29 cellular contexts compared by ENCODE assay signal in the genomic region with DNA sequence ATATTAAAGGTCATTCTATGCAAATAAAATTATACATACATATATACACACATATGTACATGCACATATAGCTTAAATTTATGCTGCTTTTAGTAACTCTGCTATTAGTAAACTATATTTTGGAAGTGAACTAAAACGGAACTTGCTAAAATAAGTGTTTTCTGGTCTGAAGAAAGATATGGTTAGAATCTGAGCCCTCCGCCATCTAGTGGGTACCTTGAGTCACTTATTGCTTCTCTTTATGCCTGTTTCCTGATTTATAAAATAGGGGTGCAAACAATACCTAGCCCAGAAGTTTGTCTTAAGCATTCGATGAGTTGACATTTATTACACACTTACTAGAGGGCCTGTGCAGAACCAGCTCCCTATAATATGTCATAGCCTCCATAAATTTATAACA.
DNase-seq lines count a peak whose midpoint lies in the region; ATAC-seq and TF ChIP-seq lines count a peak whose summit lies in the region.
"Had no signal": no experiment of that assay in that cellular context is flagged by ENCODE, and none has a peak within 500 bp of the region (broad histone marks: within the 10 kb centered on the region; RNA-seq: fewer than 3 reads in every experiment).

No MANE protein-coding gene starts in this region.

- H3K4me1 ChIP-seq in GM23248 (ENCODE audit: insufficient read depth) (no peaks in the 10 kb centered on the region), OCI-LY7 (ENCODE audit: insufficient read depth, low read length, poor library complexity, severe bottlenecking) (no peaks in the 10 kb centered on the region), sigmoid colon (no peaks in the 10 kb centered on the region)
- no peaks in the 10 kb centered on the region for H3K4me1 ChIP-seq in CD8-positive, alpha-beta memory T cell (ENCODE audit: insufficient read depth, low read length)
- H3K4me1 ChIP-seq: HAP-1, psoas muscle, tibial nerve had no signal

- no peaks in the 10 kb centered on the region for H3K27me3 Mint-ChIP-seq in chondrocyte (ENCODE audit: low read depth)
- no peaks in the 10 kb centered on the region for H3K27me3 Mint-ChIP-seq in CD8-positive, alpha-beta memory T cell
- H3K27me3 Mint-ChIP-seq: naive thymus-derived CD8-positive, alpha-beta T cell had no signal

- no peak for TF ChIP-seq POLR2A in sigmoid colon (IDR thresholded peaks at IDR 0.05)

- no peaks in the 10 kb centered on the region for H3F3A ChIP-seq in GM23248 (ENCODE audit: insufficient read depth)

- POLR2A ChIA-PET in OCI-LY7 (lab: Charles Lee): no interaction called here
- POLR2A ChIA-PET in CD8-positive, alpha-beta memory T cell (lab: Charles Lee): no interaction called here

- H3K4me2 ChIP-seq in GM23248 (ENCODE audit: unreplicated experiment) (no peak overlapping the region), OCI-LY7 (ENCODE audit: low read length) (no peak overlapping the region)

- ATAC-seq in HG02973 (IDR thresholded peaks at IDR 0.05; ENCODE audit: unreplicated experiment) (no peak), GM19328 (IDR thresholded peaks at IDR 0.05; ENCODE audit: unreplicated experiment) (no peak)
- ATAC-seq: activated CD8-positive, alpha-beta T cell treated with anti-CD3 and anti-CD28 coated beads, Interleukin-2, amount 10 ng/mL, durations not matched to agents 7 days and 5 days; GM12878; naive thymus-derived CD8-positive, alpha-beta T cell; PC-3; psoas muscle had no signal

- no peak for TF ChIP-seq EP300 in sigmoid colon (IDR thresholded peaks at IDR 0.05)

- H3K27me3 ChIP-seq in GM23248 (replicated peaks; ENCODE audit: insufficient read depth): no peaks in the 10 kb centered on the region
- no peaks in the 10 kb centered on the region for H3K27me3 ChIP-seq in kidney epithelial cell (ENCODE audit: control insufficient read depth, insufficient read depth, low read length)
- no peaks in the 10 kb centered on the region for H3K27me3 ChIP-seq in CD8-positive, alpha-beta memory T cell (ENCODE audit: insufficient read depth, low read length, poor library complexity, severe bottlenecking)
- H3K27me3 ChIP-seq in sigmoid colon: no peaks in the 10 kb centered on the region
- H3K27me3 ChIP-seq: tibial nerve had no signal

- DNase-seq in GM23248: peak; percentile 8
- no peak for DNase-seq in OCI-LY7 (ENCODE audit: low spot score)
- DNase-seq in chondrocyte (ENCODE audit: low spot score): no peak
- DNase-seq in kidney epithelial cell (ENCODE audit: low read depth): no peak
- no peak for DNase-seq in CD8-positive, alpha-beta memory T cell
- no peak for DNase-seq in sigmoid colon
- DNase-seq: activated CD4-positive, alpha-beta T cell treated with anti-CD3 and anti-CD28 coated beads for 4 hours; activated CD8-positive, alpha-beta T cell treated with anti-CD3 and anti-CD28 coated beads, Interleukin-2, amount 10 ng/mL, durations not matched to agents 7 days and 5 days; activated naive CD4-positive, alpha-beta T cell treated with anti-CD3 and anti-CD28 coated beads, Interleukin-2, amount 50 U/mL, for 16 hours; amniotic stem cell; effector CD4-positive, alpha-beta T cell; naive thymus-derived CD8-positive, alpha-beta T cell; NCI-H1048; NCI-H1694 treated with DMSO at 0.1 percent for 48 hours; NCI-H510A; occipital lobe; PC-3; psoas muscle; SHP77; stimulated activated CD4-positive, alpha-beta T cell treated with anti-CD3 and anti-CD28 coated beads, Interleukin-4, amount 100 ng/mL, for 24 hours; WERI-Rb-1 had no signal

- H3K27ac ChIP-seq in GM23248 (no peak overlapping the region), OCI-LY7 (ENCODE audit: low read depth, low read length, poor library complexity, severe bottlenecking) (no peak overlapping the region), sigmoid colon (no peak overlapping the region)
- H3K27ac ChIP-seq in CD8-positive, alpha-beta memory T cell (ENCODE audit: low read depth, low read length): no peak overlapping the region
- H3K27ac ChIP-seq: epithelial cell of prostate, psoas muscle, tibial nerve, WERI-Rb-1 had no signal

- no peaks in the 10 kb centered on the region for H3K79me2 ChIP-seq in GM23248 (ENCODE audit: insufficient read depth)
- no peaks in the 10 kb centered on the region for H3K79me2 ChIP-seq in OCI-LY7 (ENCODE audit: insufficient read depth, low read depth, low read length)

- CTCF ChIA-PET in OCI-LY7 (lab: Charles Lee; ENCODE audit: unreplicated experiment): no interaction called here
- CTCF ChIA-PET in CD8-positive, alpha-beta memory T cell (lab: Charles Lee): no interaction called here

- no peak overlapping the region for H3K9ac ChIP-seq in GM23248

- TF ChIP-seq CTCF in OCI-LY7 (conservative IDR thresholded peaks at IDR 0.05; ENCODE audit: low read length): peak; percentile 24; the same call in 1 of the 2 replicates
- TF ChIP-seq CTCF in chondrocyte (IDR thresholded peaks at IDR 0.05): peak; percentile 41
- TF ChIP-seq CTCF in kidney epithelial cell (IDR thresholded peaks at IDR 0.05; ENCODE audit: insufficient read depth, low read length, poor library complexity, severe bottlenecking): peak; percentile 16
- no peak for TF ChIP-seq CTCF in sigmoid colon (IDR thresholded peaks at IDR 0.05)

- no peaks in the 10 kb centered on the region for H3K9me3 Mint-ChIP-seq in chondrocyte (ENCODE audit: low read depth)
- H3K9me3 Mint-ChIP-seq in CD8-positive, alpha-beta memory T cell: peaks cover 0 to 29% (median 4%) of the 10 kb centered on the region in 5 donors
- H3K9me3 Mint-ChIP-seq: T-helper 2 cell treated with Interferon-gamma antibody and Interleukin-4, amounts not matched to agents 5 μg/mL and 100 μg/mL, for 36 hours had no signal

- no peaks in the 10 kb centered on the region for H4K20me1 ChIP-seq in GM23248 (ENCODE audit: insufficient read depth)
- H4K20me1 ChIP-seq in OCI-LY7 (ENCODE audit: insufficient read depth, low read length): no peaks in the 10 kb centered on the region

- H3K4me3 Mint-ChIP-seq in chondrocyte (ENCODE audit: unreplicated experiment): no peak overlapping the region
- no peak overlapping the region for H3K4me3 Mint-ChIP-seq in CD8-positive, alpha-beta memory T cell
- H3K4me3 Mint-ChIP-seq: activated CD8-positive, alpha-beta T cell treated with anti-CD3 and anti-CD28 coated beads, Interleukin-2, amount 10 ng/mL, durations not matched to agents 7 days and 5 days; naive thymus-derived CD8-positive, alpha-beta T cell; T-helper 2 cell treated with Interferon-gamma antibody and Interleukin-4, amounts not matched to agents 5 μg/mL and 100 μg/mL, for 36 hours had no signal

- no peaks in the 10 kb centered on the region for H3K9me3 ChIP-seq in GM23248 (ENCODE audit: low read depth)
- no peaks in the 10 kb centered on the region for H3K9me3 ChIP-seq in OCI-LY7 (ENCODE audit: low read length)
- no peaks in the 10 kb centered on the region for H3K9me3 ChIP-seq in CD8-positive, alpha-beta memory T cell (ENCODE audit: low read length)
- no peaks in the 10 kb centered on the region for H3K9me3 ChIP-seq in sigmoid colon
- H3K9me3 ChIP-seq: HAP-1, psoas muscle, tibial nerve had no signal

- in situ Hi-C loops in GM23248 (cut with MboI): no loop called here

- H3K27ac Mint-ChIP-seq in chondrocyte (ENCODE audit: unreplicated experiment): no peak overlapping the region
- no peak overlapping the region for H3K27ac Mint-ChIP-seq in CD8-positive, alpha-beta memory T cell
- H3K27ac Mint-ChIP-seq: activated CD8-positive, alpha-beta T cell treated with anti-CD3 and anti-CD28 coated beads, Interleukin-2, amount 10 ng/mL, durations not matched to agents 7 days and 5 days; naive thymus-derived CD8-positive, alpha-beta T cell; T-helper 2 cell treated with Interferon-gamma antibody and Interleukin-4, amounts not matched to agents 5 μg/mL and 100 μg/mL, for 36 hours had no signal

- no peaks in the 10 kb centered on the region for H3K9me2 ChIP-seq in GM23248 (ENCODE audit: insufficient read depth)
- H3K9me2 ChIP-seq in OCI-LY7 (ENCODE audit: insufficient read depth, low read length): no peaks in the 10 kb centered on the region

- no TSS peak for BruUV-seq in OCI-LY7 (replicated peaks; lab: Mats Ljungman, UMichigan)

- no peaks in the 10 kb centered on the region for H3K36me3 Mint-ChIP-seq in chondrocyte (ENCODE audit: low read depth)
- H3K36me3 Mint-ChIP-seq in CD8-positive, alpha-beta memory T cell: no peaks in the 10 kb centered on the region
- H3K36me3 Mint-ChIP-seq: naive thymus-derived CD8-positive, alpha-beta T cell had no signal

- H2AFZ ChIP-seq in GM23248 (no peak overlapping the region), OCI-LY7 (ENCODE audit: low read length) (no peak overlapping the region)

- H3K4me1 Mint-ChIP-seq in chondrocyte (ENCODE audit: low read depth): peaks cover 4% of the 10 kb centered on the region
- no peaks in the 10 kb centered on the region for H3K4me1 Mint-ChIP-seq in CD8-positive, alpha-beta memory T cell
- H3K4me1 Mint-ChIP-seq: naive thymus-derived CD8-positive, alpha-beta T cell had no signal

- H3K36me3 ChIP-seq in GM23248 (ENCODE audit: low read depth) (no peaks in the 10 kb centered on the region), OCI-LY7 (ENCODE audit: insufficient read depth, low read length) (no peaks in the 10 kb centered on the region), kidney epithelial cell (ENCODE audit: control insufficient read depth, insufficient read depth, low read length) (no peaks in the 10 kb centered on the region), sigmoid colon (no peaks in the 10 kb centered on the region)
- H3K36me3 ChIP-seq in CD8-positive, alpha-beta memory T cell (ENCODE audit: insufficient read depth, low read length): no peaks in the 10 kb centered on the region
- H3K36me3 ChIP-seq: HAP-1, tibial nerve, WERI-Rb-1 had no signal

- H3K4me3 ChIP-seq in GM23248 (no peak overlapping the region), OCI-LY7 (ENCODE audit: low read depth, low read length, poor library complexity, severe bottlenecking) (no peak overlapping the region), kidney epithelial cell (ENCODE audit: low read depth, low read length) (no peak overlapping the region), sigmoid colon (no peak overlapping the region)
- no peak overlapping the region for H3K4me3 ChIP-seq in CD8-positive, alpha-beta memory T cell (ENCODE audit: low read length)
- H3K4me3 ChIP-seq: GM12878, HAP-1, lung, psoas muscle, tibial nerve had no signal

- 61 to 65% methylated on average over 3 of the region's 3 CpGs for WGBS in GM23248 (ENCODE audit: low coverage in 1 of 2, low lambda C conversion rate in 2 of 2, missing lambda C conversion rate in 2 of 2), 2 experiments
- WGBS in sigmoid colon, 2 donors: 77 to 86% methylated on average over 3 of the region's 3 CpGs

- intact Hi-C loops in OCI-LY7 (cut with micrococcal nuclease; ENCODE audit: unreplicated experiment): no loop called here
- intact Hi-C loops in sigmoid colon (cut with DNase I): no loop called here

Comparison
In these comparisons a context has a peak if more than half of its experiments do, and no peak if none do; other contexts are left out.
1. CTCF ChIP-seq: peak in OCI-LY7 (single experiment), chondrocyte (single experiment) and kidney epithelial cell (single experiment); none in sigmoid colon (0 of 4).